In the genomic region with DNA sequence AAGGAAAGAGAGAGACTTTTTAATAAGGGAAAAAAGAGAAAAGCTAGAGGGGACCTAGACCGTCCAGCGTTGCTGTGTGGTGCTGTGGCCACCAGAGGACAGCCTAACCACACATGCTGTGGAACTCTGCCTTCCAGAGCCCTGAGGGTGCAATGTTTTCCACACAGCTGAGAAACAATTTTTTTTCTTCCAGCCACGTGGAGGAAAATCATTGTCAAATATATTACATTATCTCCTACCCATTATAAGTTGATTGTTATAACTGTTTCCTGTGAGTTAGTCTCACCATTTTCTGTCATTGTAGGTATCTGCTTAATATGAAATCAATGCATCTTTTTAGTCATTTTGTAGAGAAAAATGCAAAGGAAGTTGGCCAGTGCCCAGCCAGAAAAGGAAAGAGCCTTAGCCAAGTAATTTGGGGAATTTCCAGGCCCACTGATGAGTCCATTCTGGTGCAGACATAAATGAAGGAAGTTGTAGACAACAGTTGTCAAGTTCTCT, we compare ENCODE assay signal across 9 cellular contexts. TPM values are rescaled to one million over a fixed set of nuclear protein-coding genes. Genes with fewer than 3 reads are reported as not detected.
DNase-seq lines count a peak whose midpoint lies in the region; ATAC-seq, FAIRE-seq and TF ChIP-seq lines count a peak whose summit lies in the region.
"Had no signal": no experiment of that assay in that cellular context is flagged by ENCODE, and none has a peak within 500 bp of the region (broad histone marks: within the 10 kb centered on the region; RNA-seq: fewer than 3 reads in every experiment).

No MANE protein-coding gene starts in this region.

- peak overlapping the region; percentile 67 for H3K27ac ChIP-seq in GM23248
- H3K27ac ChIP-seq in Karpas-422 (ENCODE audit: low read length), result no peak overlapping the region
- H3K27ac ChIP-seq in astrocyte (ENCODE audit: low read depth, low read length), result peak overlapping the region; percentile 8
- H3K27ac ChIP-seq in smooth muscle cell (ENCODE audit: low read depth), result no peak overlapping the region

- CTCF ChIA-PET in T-cell (lab: Charles Lee), result interaction anchor here (0.5 to 2.8 kb wide), 14 partner anchors 9 to 662 kb away, joined by 3 to 13 read pairs (median 5); no protein-coding TSS in a partner anchor

- DNase-seq in NCI-H1092 treated with DMSO at 0.1 percent for 48 hours (lab: John Stamatoyannopoulos, UW) (peak; percentile 5), NCI-H1092 (lab: John Stamatoyannopoulos, UW) (no peak), GM23248 (peak; percentile 93), Karpas-422 (peak; percentile 88), T-cell (peak in 28 of 34 experiments; percentile 9 to 46 (median 28)), astrocyte (ENCODE audit: low read depth) (peak; percentile 53), hypothalamus (lab: John Stamatoyannopoulos, UW) (peak in 40 of 51 donors; percentile 1 to 82 (median 40)), smooth muscle cell (lab: John Stamatoyannopoulos, UW; ENCODE audit: unreplicated experiment) (no peak)

- H3K4me2 ChIP-seq in GM23248 (ENCODE audit: unreplicated experiment) (peak overlapping the region; percentile 72), Karpas-422 (ENCODE audit: low read depth, low read length, poor library complexity, severe bottlenecking) (no peak overlapping the region), astrocyte (ENCODE audit: low read length) (peak overlapping the region; percentile 47), smooth muscle cell (peak overlapping the region; percentile 62)

- peak; percentile 89 to 93 (median 90) for ATAC-seq in T-cell (replicated peaks in 1 of 4)

- POLR2A ChIA-PET in T-cell (lab: Charles Lee), result interaction anchor here in 1 of 2 donors (0.6 kb wide), 1 partner anchor 1723 kb away, joined by 3 read pairs; no protein-coding TSS in a partner anchor

- peak; percentile 100 for TF ChIP-seq CTCF in astrocyte (IDR thresholded peaks at IDR 0.05; ENCODE audit: insufficient read depth, low read depth, low read length)
- TF ChIP-seq CTCF in smooth muscle cell (IDR thresholded peaks at IDR 0.05; ENCODE audit: borderline replicate concordance, insufficient read depth, poor library complexity, severe bottlenecking), result peak; percentile 92

- 0 to 2% methylated on average over 3 of the region's 3 CpGs for WGBS in GM23248 (ENCODE audit: low coverage in 1 of 2, low lambda C conversion rate in 2 of 2, missing lambda C conversion rate in 2 of 2), 2 experiments
- WGBS in smooth muscle cell (ENCODE audit: low lambda C conversion rate), result 1% methylated on average over 3 of the region's 3 CpGs

- H3K36me3 ChIP-seq in GM23248 (ENCODE audit: low read depth) (no peaks in the 10 kb centered on the region), Karpas-422 (ENCODE audit: insufficient read depth, low read length) (no peaks in the 10 kb centered on the region), astrocyte (ENCODE audit: insufficient read depth, low read length) (no peaks in the 10 kb centered on the region), smooth muscle cell (ENCODE audit: low read depth) (no peaks in the 10 kb centered on the region)

- H2AFZ ChIP-seq in GM23248, result peak overlapping the region; percentile 73
- H2AFZ ChIP-seq in Karpas-422 (ENCODE audit: low read length), result 0 out of 2 replicates have a peak overlapping the region, but pooled peaks have one; percentile 2
- H2AFZ ChIP-seq in astrocyte (ENCODE audit: low read depth, low read length), result peak overlapping the region; percentile 52
- H2AFZ ChIP-seq in smooth muscle cell (ENCODE audit: low read depth), result peak overlapping the region; percentile 65

- H4K20me1 ChIP-seq in GM23248 (ENCODE audit: insufficient read depth), result no peaks in the 10 kb centered on the region
- no peaks in the 10 kb centered on the region for H4K20me1 ChIP-seq in Karpas-422 (ENCODE audit: insufficient read depth, low read depth, low read length)
- H4K20me1 ChIP-seq in astrocyte (ENCODE audit: insufficient read depth, low read length), result no peaks in the 10 kb centered on the region
- H4K20me1 ChIP-seq in smooth muscle cell (ENCODE audit: low read depth), result no peaks in the 10 kb centered on the region

- in situ Hi-C loops in GM23248 (cut with MboI), result no loop called here

- no peak overlapping the region for H3K27ac Mint-ChIP-seq in T-cell
- no peak overlapping the region for H3K27ac Mint-ChIP-seq in astrocyte (ENCODE audit: unreplicated experiment)

- H3K4me3 Mint-ChIP-seq in T-cell (no peak overlapping the region), astrocyte (ENCODE audit: unreplicated experiment) (no peak overlapping the region)

- H3K9me3 Mint-ChIP-seq in T-cell (peaks cover 0 to 5% (median 0%) of the 10 kb centered on the region in 3 donors), astrocyte (ENCODE audit: unreplicated experiment) (no peaks in the 10 kb centered on the region)

- no peaks in the 10 kb centered on the region for H3K9me3 ChIP-seq in GM23248 (ENCODE audit: low read depth)
- H3K9me3 ChIP-seq in Karpas-422 (ENCODE audit: low read length), result no peaks in the 10 kb centered on the region
- no peaks in the 10 kb centered on the region for H3K9me3 ChIP-seq in astrocyte (ENCODE audit: insufficient read depth, low read depth, low read length)
- H3K9me3 ChIP-seq in smooth muscle cell (replicated peaks; ENCODE audit: low read depth), result no peaks in the 10 kb centered on the region

- 0 out of 2 replicates have a peak, but pooled peaks cover 8% of the 10 kb centered on the region for H3K27me3 ChIP-seq in GM23248 (replicated peaks; ENCODE audit: insufficient read depth)
- no peaks in the 10 kb centered on the region for H3K27me3 ChIP-seq in Karpas-422 (ENCODE audit: low read length)
- peaks cover 11% of the 10 kb centered on the region for H3K27me3 ChIP-seq in astrocyte (ENCODE audit: insufficient read depth, low read length)
- H3K27me3 ChIP-seq in smooth muscle cell (ENCODE audit: low read depth), result no peaks in the 10 kb centered on the region

- H3F3A ChIP-seq in GM23248 (ENCODE audit: insufficient read depth) (peaks cover 11% of the 10 kb centered on the region), smooth muscle cell (ENCODE audit: low read depth) (no peaks in the 10 kb centered on the region)

- H3K27me3 Mint-ChIP-seq in T-cell (peaks cover 21 to 23% of the 10 kb centered on the region in 2 donors), astrocyte (ENCODE audit: low read depth, unreplicated experiment) (peaks cover 11% of the 10 kb centered on the region)

- H3K36me3 Mint-ChIP-seq in T-cell, result no peaks in the 10 kb centered on the region
- no peaks in the 10 kb centered on the region for H3K36me3 Mint-ChIP-seq in astrocyte (ENCODE audit: low read depth, unreplicated experiment)

- H3K9me2 ChIP-seq in GM23248 (ENCODE audit: insufficient read depth) (no peaks in the 10 kb centered on the region), Karpas-422 (replicated peaks; ENCODE audit: insufficient read depth, low read length) (no peaks in the 10 kb centered on the region)

- peaks cover 0 to 2% (median 0%) of the 10 kb centered on the region in 3 donors for H3K4me1 Mint-ChIP-seq in T-cell
- peaks cover 3% of the 10 kb centered on the region for H3K4me1 Mint-ChIP-seq in astrocyte (ENCODE audit: low read depth, unreplicated experiment)

- H3K4me3 ChIP-seq in GM23248 (peak overlapping the region; percentile 42; the same call in 1 of the 2 replicates), Karpas-422 (ENCODE audit: low read length) (no peak overlapping the region), astrocyte (ENCODE audit: insufficient read depth, low read depth, low read length) (no peak overlapping the region), smooth muscle cell (no peak overlapping the region)
- H3K4me3 ChIP-seq: skin epidermis had no signal

- H3K9ac ChIP-seq in GM23248, result peak overlapping the region; percentile 58
- H3K9ac ChIP-seq in Karpas-422 (ENCODE audit: low read length), result no peak overlapping the region
- H3K9ac ChIP-seq in astrocyte (ENCODE audit: low read length), result no peak overlapping the region
- H3K9ac ChIP-seq in smooth muscle cell (ENCODE audit: low read depth), result no peak overlapping the region

- peak; percentile 67 for FAIRE-seq in astrocyte (lab: Jason Lieb, UNC)

- H3K4me1 ChIP-seq in GM23248 (ENCODE audit: insufficient read depth) (peaks cover 10% of the 10 kb centered on the region), Karpas-422 (ENCODE audit: low read length) (no peaks in the 10 kb centered on the region), astrocyte (ENCODE audit: insufficient read depth, low read length) (peaks cover 7% of the 10 kb centered on the region), smooth muscle cell (ENCODE audit: low read depth) (no peaks in the 10 kb centered on the region)

- H3K79me2 ChIP-seq in GM23248 (ENCODE audit: insufficient read depth) (no peaks in the 10 kb centered on the region), Karpas-422 (ENCODE audit: low read length) (no peaks in the 10 kb centered on the region), astrocyte (ENCODE audit: insufficient read depth, low read length) (no peaks in the 10 kb centered on the region), smooth muscle cell (ENCODE audit: low read depth) (no peaks in the 10 kb centered on the region)

RNA-seq across cellular contexts. Expression of gene MRPL19, which starts 5.9 kb away (rescaled TPM):
- 48.7 and 52.2 TPM in 2 replicates for total RNA-seq in GM23248 (2014; rRNA removed; shearing (Covaris generic))
- polyA plus RNA-seq in GM23248 (2016; fragmentation: Nextera tagmentation; extraction: Ambion mirVana), result 55.2 and 57.1 TPM in 2 replicates
- total RNA-seq in Karpas-422 (2014; rRNA removed; shearing (Covaris generic); ENCODE audit: low replicate concordance), result 52.1 and 76.6 TPM in 2 replicates
- 10 to 100 TPM; 16.6 to 31.5 (median 22.6) TPM for total RNA-seq in T-cell
- 56.1 and 58.8 TPM in 2 replicates for total RNA-seq in astrocyte
- total RNA-seq in smooth muscle cell, result 58.3 and 77.8 TPM in 2 replicates
- 41.6 and 45.3 TPM in 2 replicates for polyA plus RNA-seq in smooth muscle cell

Comparison
In these comparisons a context has a peak if more than half of its experiments do, and no peak if none do; other contexts are left out.
1. DNase-seq: peak in NCI-H1092 treated with DMSO at 0.1 percent for 48 hours (single experiment), GM23248 (single experiment), Karpas-422 (single experiment), T-cell (28 of 34), astrocyte (single experiment) and hypothalamus (40 of 51); none in NCI-H1092 (single experiment) and smooth muscle cell (single experiment).
2. H2AFZ ChIP-seq: peak in every context shown above with its lines; median percentile 73 in GM23248; 65 in smooth muscle cell; 52 in astrocyte; 2 in Karpas-422.
3. H3K27ac ChIP-seq: peak in GM23248 (single experiment) and astrocyte (single experiment); none in Karpas-422 (single experiment) and smooth muscle cell (single experiment).